Comparison of ENCODE assay signal across 28 cellular contexts in the genomic region with DNA sequence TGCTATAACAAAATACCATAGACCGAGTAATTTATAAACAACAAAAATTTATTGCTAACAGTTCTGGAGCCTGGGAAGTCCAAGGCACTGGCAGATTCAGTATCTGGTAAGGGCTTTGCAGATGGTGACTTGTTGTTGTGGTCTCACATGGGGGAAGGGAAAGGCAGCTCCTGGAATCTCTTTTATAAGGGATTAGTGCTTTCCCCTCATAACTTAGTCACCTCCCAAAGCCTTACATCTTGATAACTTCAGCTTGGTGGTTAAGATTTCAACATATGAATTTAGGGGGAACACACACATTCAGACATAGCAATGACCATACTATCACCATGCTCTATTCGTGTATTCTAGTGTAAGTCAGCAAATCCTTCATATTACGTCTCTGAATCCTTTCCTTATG.
"Had no signal": no experiment of that assay in that cellular context is flagged by ENCODE, and none has a peak within 500 bp of the region (broad histone marks: within the 10 kb centered on the region; RNA-seq: fewer than 3 reads in every experiment).

No MANE protein-coding gene starts in this region.

- H3K27me3 ChIP-seq: breast epithelium had no signal

- ATAC-seq: activated CD8-positive, alpha-beta T cell treated with anti-CD3 and anti-CD28 coated beads for 36 hours; activated T-cell treated with anti-CD3 and anti-CD28 coated beads, Interleukin-2, amount 50 U/mL, for 72 hours; PC-3; T-cell had no signal

- H3K4me3 ChIP-seq: breast epithelium, coronary artery had no signal

- H3K4me1 ChIP-seq: breast epithelium had no signal

- DNase-seq: activated CD4-positive, alpha-beta T cell treated with anti-CD3 and anti-CD28 coated beads for 4 hours; activated CD8-positive, alpha-beta memory T cell treated with anti-CD3 and anti-CD28 coated beads, Interleukin-2, amount 50 U/mL, for 4 hours; activated CD8-positive, alpha-beta T cell treated with anti-CD3 and anti-CD28 coated beads for 36 hours; activated gamma-delta T cell treated with Interleukin-2 at 50 U/mL for 16 hours; activated naive CD4-positive, alpha-beta T cell treated with anti-CD3 and anti-CD28 coated beads, Interleukin-2, amount 10 ng/mL, durations not matched to agents 7 days and 5 days; activated naive CD8-positive, alpha-beta T cell treated with anti-CD3 and anti-CD28 coated beads for 36 hours; activated T-cell treated with anti-CD3 and anti-CD28 coated beads, Interleukin-2, amount 50 U/mL, for 72 hours; anterior cingulate cortex; central memory CD4-positive, alpha-beta T cell; MM.1S; NCI-H1105 treated with DMSO at 0.1 percent for 48 hours; NCI-H1436 treated with DMSO at 0.1 percent for 48 hours; NCI-H187 treated with DMSO at 0.1 percent for 48 hours; NCI-H2081 treated with DMSO at 0.1 percent for 48 hours; NCI-H2171; NCI-H2227 treated with DMSO at 0.1 percent for 48 hours; NCI-H446 treated with DMSO at 0.1 percent for 48 hours; NCI-H524 treated with DMSO at 0.1 percent for 48 hours; NCI-H748 treated with DMSO at 0.1 percent for 48 hours; NK-92 treated with Interleukin-12 subunit alpha and Interleukin-12 subunit beta, amount 100 ng/mL, for 24 hours; PC-3; SIG-M5; T-cell; T-helper 2 cell; T1000 had no signal

- H3K36me3 ChIP-seq: breast epithelium had no signal

- H3K27ac ChIP-seq: breast epithelium, coronary artery, VCaP had no signal
